Comparison of ENCODE assay signal across 19 cellular contexts in genomic region chr5:79509244-79509880, GRCh38. TPM values are rescaled to one million over a fixed set of nuclear protein-coding genes. Genes with fewer than 3 reads are reported as not detected.
A peak's percentile ranks its signal among the peaks of the same experiment; 100 is the strongest.
DNase-seq lines count a peak whose midpoint lies in the region; ATAC-seq and TF ChIP-seq lines count a peak whose summit lies in the region.
"Had no signal": no experiment of that assay in that cellular context is flagged by ENCODE, and none has a peak within 500 bp of the region (broad histone marks: within the 10 kb centered on the region; RNA-seq: fewer than 3 reads in every experiment).

No MANE protein-coding gene starts in this region.

- intact Hi-C loops in Right ventricle myocardium superior (cut with DNase I) (no loop called here), PC-3 (cut with micrococcal nuclease) (loop anchor here (10.0 kb wide), 1 partner anchor 375 kb away; no protein-coding TSS in a partner anchor), right cardiac atrium (cut with DNase I) (no loop called here), left colon (cut with DNase I, micrococcal nuclease) (no loop called here)

- POLR2A ChIA-PET in PC-3 (lab: Charles Lee; ENCODE audit: unreplicated experiment), result no interaction called here

- ATAC-seq in Right ventricle myocardium superior (ENCODE audit: poor library complexity) (no peak), PC-3 (no peak), right cardiac atrium (no peak), GM21723 (IDR thresholded peaks at IDR 0.05; ENCODE audit: unreplicated experiment) (no peak), left colon (no peak)
- ATAC-seq: A549; activated CD4-positive, CD25-positive, alpha-beta regulatory T cell treated with anti-CD3 and anti-CD28 coated beads, Interleukin-2, amount 50 U/mL, for 24 hours; stimulated activated naive B cell treated with anti-CD40 and anti-IgM and Interleukin-4, amounts not matched to agents 10 μg/mL and 1 μg/mL and 100 μg/mL, for 72 hours had no signal

- peaks cover 86% of the 10 kb centered on the region for H3K79me2 ChIP-seq in PC-3 (ENCODE audit: low read length)
- H3K79me2 ChIP-seq in smooth muscle cell (ENCODE audit: low read depth), result peaks cover 70% of the 10 kb centered on the region

- H3K27me3 ChIP-seq in cardiac muscle cell (no peaks in the 10 kb centered on the region), PC-3 (ENCODE audit: low read length) (no peaks in the 10 kb centered on the region), right cardiac atrium (ENCODE audit: control insufficient read depth, insufficient read depth) (no peaks in the 10 kb centered on the region), smooth muscle cell (ENCODE audit: low read depth) (no peaks in the 10 kb centered on the region)

- H3K9me3 ChIP-seq in cardiac muscle cell (ENCODE audit: low read depth) (no peaks in the 10 kb centered on the region), PC-3 (ENCODE audit: low read length) (no peaks in the 10 kb centered on the region), right cardiac atrium (ENCODE audit: control insufficient read depth, low read length) (no peaks in the 10 kb centered on the region), smooth muscle cell (replicated peaks; ENCODE audit: low read depth) (no peaks in the 10 kb centered on the region)
- H3K9me3 ChIP-seq: A549 had no signal

- no peaks in the 10 kb centered on the region for H3F3A ChIP-seq in PC-3 (ENCODE audit: low read length, unreplicated experiment)
- no peaks in the 10 kb centered on the region for H3F3A ChIP-seq in smooth muscle cell (ENCODE audit: low read depth)

- H3K27ac ChIP-seq in cardiac muscle cell (no peak overlapping the region), PC-3 (ENCODE audit: low read length) (no peak overlapping the region), right cardiac atrium (ENCODE audit: low read length) (peak overlapping the region; percentile 84), smooth muscle cell (ENCODE audit: low read depth) (no peak overlapping the region), caudate nucleus (ENCODE audit: low read depth, low read length) (no peak overlapping the region)
- H3K27ac ChIP-seq: A549 had no signal

- H3K9ac ChIP-seq in PC-3 (ENCODE audit: low read length) (no peak overlapping the region), smooth muscle cell (ENCODE audit: low read depth) (no peak overlapping the region)

- CTCF ChIA-PET in PC-3 (lab: Charles Lee), result no interaction called here

- H3K4me2 ChIP-seq in PC-3 (ENCODE audit: low read length) (peak overlapping the region; percentile 98), smooth muscle cell (peak overlapping the region; percentile 5)
- H3K4me2 ChIP-seq: A549 had no signal

- H3K4me1 ChIP-seq in cardiac muscle cell (ENCODE audit: low read depth) (peaks cover 31% of the 10 kb centered on the region), PC-3 (ENCODE audit: insufficient read depth, low read length) (peaks cover 57% of the 10 kb centered on the region), right cardiac atrium (ENCODE audit: control insufficient read depth, insufficient read depth, low read length) (no peaks in the 10 kb centered on the region), smooth muscle cell (ENCODE audit: low read depth) (peaks cover 30% of the 10 kb centered on the region)

- no peak for DNase-seq in cardiac muscle cell (ENCODE audit: low read depth in 1 of 2, low spot score in 1 of 2)
- DNase-seq in Right ventricle myocardium superior, result no peak
- DNase-seq in PC-3, result no peak
- DNase-seq in right cardiac atrium, result no peak
- no peak for DNase-seq in smooth muscle cell (lab: John Stamatoyannopoulos, UW; ENCODE audit: unreplicated experiment)
- DNase-seq in left colon, result no peak
- no peak for DNase-seq in caudate nucleus (lab: John Stamatoyannopoulos, UW)
- DNase-seq: activated CD8-positive, alpha-beta memory T cell treated with anti-CD3 and anti-CD28 coated beads for 24 hours; DMS153; effector CD4-positive, alpha-beta T cell; IMR-90; mesenchymal stem cell; NCI-H2029; NCI-H446 treated with DMSO at 0.1 percent for 48 hours; stimulated activated naive B cell treated with anti-CD40 and anti-IgM and Interleukin-4, amounts not matched to agents 10 μg/mL and 1 μg/mL and 100 μg/mL, for 72 hours; T-helper 9 cell had no signal

- H3K4me3 ChIP-seq in cardiac muscle cell (peak overlapping the region; percentile 69), PC-3 (ENCODE audit: low read length) (no peak overlapping the region), right cardiac atrium (ENCODE audit: low read length) (peak overlapping the region; percentile 63), smooth muscle cell (no peak overlapping the region)
- H3K4me3 ChIP-seq: A549 had no signal

- H4K20me1 ChIP-seq in PC-3 (ENCODE audit: low read length) (peaks cover 11% of the 10 kb centered on the region; the same call in 1 of the 2 replicates), smooth muscle cell (ENCODE audit: low read depth) (peaks cover 71% of the 10 kb centered on the region)

- BruUV-seq in PC-3 (replicated peaks; lab: Mats Ljungman, UMichigan), result no TSS peak

- no peaks in the 10 kb centered on the region for H3K9me2 ChIP-seq in PC-3 (replicated peaks; ENCODE audit: low read length)

- H3K36me3 ChIP-seq in cardiac muscle cell (no peaks in the 10 kb centered on the region), PC-3 (ENCODE audit: low read depth, low read length) (no peaks in the 10 kb centered on the region), smooth muscle cell (ENCODE audit: low read depth) (no peaks in the 10 kb centered on the region)

- WGBS in right cardiac atrium, result 68% methylated on average over 1 of the region's 1 CpG
- WGBS in smooth muscle cell (ENCODE audit: low lambda C conversion rate), result 95% methylated on average over 1 of the region's 1 CpG

- H2AFZ ChIP-seq in PC-3 (ENCODE audit: low read length) (no peak overlapping the region), smooth muscle cell (ENCODE audit: low read depth) (no peak overlapping the region)

- TF ChIP-seq CTCF in cardiac muscle cell (IDR thresholded peaks at IDR 0.05; ENCODE audit: low read depth, low read length), result no peak
- TF ChIP-seq CTCF in PC-3 (conservative IDR thresholded peaks at IDR 0.05; ENCODE audit: low read depth, low read length), result no peak
- TF ChIP-seq CTCF in smooth muscle cell (IDR thresholded peaks at IDR 0.05; ENCODE audit: borderline replicate concordance, insufficient read depth, poor library complexity, severe bottlenecking), result no peak

RNA-seq across cellular contexts. Expression of gene HOMER1, which starts 4.6 kb away (rescaled TPM):
- total RNA-seq in cardiac muscle cell (18.1 and 28.0 TPM in 2 replicates), Right ventricle myocardium superior (52.6 TPM), PC-3 (2014; rRNA removed) (7.1 and 9.1 TPM in 2 replicates), right cardiac atrium (10 to 100 TPM; 30.7 to 57.6 (median 46.8) TPM), smooth muscle cell (12.7 and 14.9 TPM in 2 replicates), left colon (1 to 10 TPM; 2.9 to 3.1 TPM)
- polyA plus RNA-seq in cardiac muscle cell (26.3 and 28.5 TPM in 2 replicates), right cardiac atrium (10.0 TPM), smooth muscle cell (4.4 and 7.2 TPM in 2 replicates)

Comparison
In these comparisons a context has a peak if more than half of its experiments do, and no peak if none do; other contexts are left out.
1. H3K4me3 ChIP-seq: peak in cardiac muscle cell (single experiment) and right cardiac atrium (single experiment); none in PC-3 (single experiment) and smooth muscle cell (single experiment).